8 cellular contexts compared by ENCODE assay signal in the genomic region with DNA sequence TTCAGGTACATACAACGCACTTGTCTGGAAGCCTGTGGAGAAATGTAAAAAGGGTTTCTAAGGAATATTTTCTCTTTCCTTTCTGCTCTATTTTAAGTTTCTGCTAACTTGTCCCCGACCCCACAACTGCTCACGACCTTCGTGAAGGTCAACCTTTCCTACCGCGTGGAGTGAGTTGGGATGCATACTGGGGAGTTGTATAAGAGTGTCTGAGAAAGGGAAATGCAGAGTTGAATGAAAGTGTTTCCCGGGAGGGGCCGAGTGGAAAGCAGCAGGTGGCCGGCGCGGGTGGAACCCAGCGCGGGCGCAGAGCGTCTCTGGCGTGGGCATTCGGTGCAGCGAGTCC. TPM values are rescaled to one million over a fixed set of nuclear protein-coding genes. Genes with fewer than 3 reads are reported as not detected.
DNase-seq lines count a peak whose midpoint lies in the region; ATAC-seq, FAIRE-seq and TF ChIP-seq lines count a peak whose summit lies in the region.

No MANE protein-coding gene starts in this region.

- peaks cover 2% of the 10 kb centered on the region for H3K9me3 Mint-ChIP-seq in nephron

- no peaks in the 10 kb centered on the region for H3K9me1 ChIP-seq in endothelial cell of umbilical vein (replicated peaks; ENCODE audit: control insufficient read depth, extremely low read depth, insufficient read depth, low read length)

- intact Hi-C loops in endothelial cell of umbilical vein (cut with micrococcal nuclease): no loop called here

- TF ChIP-seq CTCF in AG09309 (IDR thresholded peaks at IDR 0.05; ENCODE audit: control insufficient read depth, insufficient read depth, low read depth, low read length, missing control alignments) (no peak), endothelial cell of umbilical vein (IDR thresholded peaks at IDR 0.05; ENCODE audit: extremely low read depth in 1 of 2, insufficient read depth in 1 of 2, low read depth in 1 of 2, low read length in 2 of 2) (no peak), nephron (IDR thresholded peaks at IDR 0.05; ENCODE audit: unreplicated experiment in 3 of 3) (no peak)

- DNase-seq in AG09309 (ENCODE audit: low read depth): no peak
- DNase-seq in endothelial cell of umbilical vein (ENCODE audit: low read depth, low spot score): no peak
- DNase-seq in hippocampal formation (lab: John Stamatoyannopoulos, UW): no peak
- no peak for DNase-seq in left lobe of liver (ENCODE audit: low spot score)
- DNase-seq in NOMO-1 treated with DMSO at 0.1 percent for 48 hours (lab: John Stamatoyannopoulos, UW; ENCODE audit: unreplicated experiment): no peak

- H3K36me3 ChIP-seq in HUES48 (ENCODE audit: control insufficient read depth, insufficient read depth, low read length) (no peaks in the 10 kb centered on the region), endothelial cell of umbilical vein (ENCODE audit: control insufficient read depth in 2 of 2, extremely low read depth in 1 of 2, insufficient read depth in 2 of 2, low read length in 2 of 2) (no peaks in the 10 kb centered on the region)

- H3K27ac Mint-ChIP-seq in nephron: no peak overlapping the region

- no peaks in the 10 kb centered on the region for H3K79me2 ChIP-seq in endothelial cell of umbilical vein (ENCODE audit: control insufficient read depth, insufficient read depth, low read length)

- FAIRE-seq in endothelial cell of umbilical vein (lab: Jason Lieb, UNC): no peak

- dilution Hi-C loops in endothelial cell of umbilical vein (cut with MboI; ENCODE audit: extremely low pct_ligation_motif_present, low sequenced_read_pairs): no loop called here

- no peaks in the 10 kb centered on the region; the same call in 1 of the 2 replicates for H3K4me1 ChIP-seq in HUES48 (ENCODE audit: control insufficient read depth, insufficient read depth, low read length)
- H3K4me1 ChIP-seq in endothelial cell of umbilical vein (ENCODE audit: control insufficient read depth, extremely low read depth, insufficient read depth, low read length): peaks cover 7% of the 10 kb centered on the region

- no peaks in the 10 kb centered on the region for H3K36me3 Mint-ChIP-seq in nephron (ENCODE audit: low read depth)

- H3K27me3 Mint-ChIP-seq in nephron (ENCODE audit: low read depth): peaks cover 78% of the 10 kb centered on the region

- H3K27ac ChIP-seq in HUES48 (ENCODE audit: low read depth, low read length) (no peak overlapping the region), endothelial cell of umbilical vein (ENCODE audit: insufficient read depth, low read depth, low read length) (no peak overlapping the region)

- H3K4me1 Mint-ChIP-seq in nephron: peaks cover 13% of the 10 kb centered on the region

- no TSS peak for BruUV-seq in endothelial cell of umbilical vein (replicated peaks; lab: Mats Ljungman, UMichigan)

- H2AFZ ChIP-seq in endothelial cell of umbilical vein (ENCODE audit: low read depth, low read length): peak overlapping the region; percentile 91

- H3K4me3 ChIP-seq in AG09309 (ENCODE audit: control insufficient read depth, low read depth, low read length): peak overlapping the region; percentile 20
- peak overlapping the region; percentile 79 for H3K4me3 ChIP-seq in HUES48 (ENCODE audit: low read depth, low read length)
- peak overlapping the region; percentile 24 to 45 (median 35) for H3K4me3 ChIP-seq in endothelial cell of umbilical vein (replicated peaks in 1 of 3; ENCODE audit: insufficient read depth in 1 of 3, low read depth in 1 of 3, low read length in 3 of 3)

- POLR2A ChIA-PET in endothelial cell of umbilical vein (lab: Charles Lee): no interaction called here

- H3K27me3 ChIP-seq in HUES48 (ENCODE audit: control insufficient read depth, insufficient read depth, low read length) (peaks cover 49% of the 10 kb centered on the region), endothelial cell of umbilical vein (ENCODE audit: control insufficient read depth in 2 of 2, insufficient read depth in 2 of 2, low read length in 2 of 2) (peaks cover 26 to 56% of the 10 kb centered on the region in 2 experiments)

- H3K9me3 ChIP-seq in HUES48 (ENCODE audit: control insufficient read depth, insufficient read depth, low read length): no peaks in the 10 kb centered on the region; the same call in 1 of the 2 replicates
- H3K9me3 ChIP-seq in endothelial cell of umbilical vein (replicated peaks; ENCODE audit: control insufficient read depth, insufficient read depth, low read length): no peaks in the 10 kb centered on the region

- H3K9ac ChIP-seq in HUES48 (ENCODE audit: low read depth, low read length): peak overlapping the region; percentile 2; the same call in 1 of the 2 replicates
- H3K9ac ChIP-seq in endothelial cell of umbilical vein (replicated peaks; ENCODE audit: extremely low read depth, insufficient read depth, low read length): no peak overlapping the region

- CTCF ChIA-PET in endothelial cell of umbilical vein (lab: Charles Lee): no interaction called here

- no peak for TF ChIP-seq POLR2A in endothelial cell of umbilical vein (IDR thresholded peaks at IDR 0.05; ENCODE audit: low read depth, low read length)

- H4K20me1 ChIP-seq in endothelial cell of umbilical vein (replicated peaks; ENCODE audit: control insufficient read depth, extremely low read depth, insufficient read depth, low read length): no peaks in the 10 kb centered on the region

- ATAC-seq in HG02588 (IDR thresholded peaks at IDR 0.05; ENCODE audit: unreplicated experiment) (no peak), left lobe of liver (no peak)

- peak overlapping the region; percentile 75 to 83 (median 80) for H3K4me3 Mint-ChIP-seq in nephron

- peak overlapping the region; percentile 70 for H3K4me2 ChIP-seq in endothelial cell of umbilical vein (ENCODE audit: insufficient read depth, low read length)

TF ChIP-seq in endothelial cell of umbilical vein, 7 proteins besides CTCF, POLR2A, EP300 and RAD21:
- no peak for TF ChIP-seq MYC (IDR thresholded peaks at IDR 0.05; ENCODE audit: low read depth, low read length)
- no peak for TF ChIP-seq POLR2AphosphoS5 (IDR thresholded peaks at IDR 0.05; ENCODE audit: insufficient read depth, low read depth, low read length)
- TF ChIP-seq EZH2 (IDR thresholded peaks at IDR 0.05; ENCODE audit: borderline replicate concordance, low read depth, low read length, severe bottlenecking): no peak
- no peak for TF ChIP-seq GATA2 (IDR thresholded peaks at IDR 0.05; ENCODE audit: insufficient read depth, insufficient read length, low read depth, low read length)
- TF ChIP-seq MAX (IDR thresholded peaks at IDR 0.05; ENCODE audit: insufficient read depth, insufficient read length): no peak
- no peak for TF ChIP-seq FOS (IDR thresholded peaks at IDR 0.05; ENCODE audit: borderline replicate concordance, insufficient read depth, low read length)
- TF ChIP-seq JUN (IDR thresholded peaks at IDR 0.05; ENCODE audit: borderline replicate concordance, insufficient read depth, insufficient read length, low read depth): no peak

RNA-seq across cellular contexts. Expression of gene ACBD5, which starts 17.9 kb away (rescaled TPM):
- total RNA-seq in endothelial cell of umbilical vein: 19.5 and 21.5 TPM in 2 replicates
- 4.9 and 6.6 TPM in 2 replicates for polyA plus RNA-seq in endothelial cell of umbilical vein
- 9.3 and 9.4 TPM in 2 replicates for polyA plus RNA-seq in endothelial cell of umbilical vein (2011; cell fraction: cytosol; rRNA removed)
- polyA plus RNA-seq in endothelial cell of umbilical vein (2011; cell fraction: nucleus; rRNA removed): 6.4 and 10.0 TPM in 2 replicates
- 18.2 and 19.4 TPM in 2 replicates for polyA plus RNA-seq in endothelial cell of umbilical vein (2012)
- 7.3 and 8.9 TPM in 2 replicates for polyA minus RNA-seq in endothelial cell of umbilical vein
- polyA minus RNA-seq in endothelial cell of umbilical vein (2011; cell fraction: cytosol; rRNA and poly(A)+ RNA removed): 16.2 TPM
- polyA minus RNA-seq in endothelial cell of umbilical vein (2011; cell fraction: nucleus; rRNA and poly(A)+ RNA removed): 5.2 and 5.8 TPM in 2 replicates
- total RNA-seq in left lobe of liver: 43.1 TPM

Comparison
In these comparisons a context has a peak if more than half of its experiments do, and no peak if none do; other contexts are left out.
1. H3K4me3 ChIP-seq: peak in every context shown above with its lines; median percentile 79 in HUES48; 35 in endothelial cell of umbilical vein; 20 in AG09309.